ENCODE assay signal across 8 cellular contexts in the genomic region with DNA sequence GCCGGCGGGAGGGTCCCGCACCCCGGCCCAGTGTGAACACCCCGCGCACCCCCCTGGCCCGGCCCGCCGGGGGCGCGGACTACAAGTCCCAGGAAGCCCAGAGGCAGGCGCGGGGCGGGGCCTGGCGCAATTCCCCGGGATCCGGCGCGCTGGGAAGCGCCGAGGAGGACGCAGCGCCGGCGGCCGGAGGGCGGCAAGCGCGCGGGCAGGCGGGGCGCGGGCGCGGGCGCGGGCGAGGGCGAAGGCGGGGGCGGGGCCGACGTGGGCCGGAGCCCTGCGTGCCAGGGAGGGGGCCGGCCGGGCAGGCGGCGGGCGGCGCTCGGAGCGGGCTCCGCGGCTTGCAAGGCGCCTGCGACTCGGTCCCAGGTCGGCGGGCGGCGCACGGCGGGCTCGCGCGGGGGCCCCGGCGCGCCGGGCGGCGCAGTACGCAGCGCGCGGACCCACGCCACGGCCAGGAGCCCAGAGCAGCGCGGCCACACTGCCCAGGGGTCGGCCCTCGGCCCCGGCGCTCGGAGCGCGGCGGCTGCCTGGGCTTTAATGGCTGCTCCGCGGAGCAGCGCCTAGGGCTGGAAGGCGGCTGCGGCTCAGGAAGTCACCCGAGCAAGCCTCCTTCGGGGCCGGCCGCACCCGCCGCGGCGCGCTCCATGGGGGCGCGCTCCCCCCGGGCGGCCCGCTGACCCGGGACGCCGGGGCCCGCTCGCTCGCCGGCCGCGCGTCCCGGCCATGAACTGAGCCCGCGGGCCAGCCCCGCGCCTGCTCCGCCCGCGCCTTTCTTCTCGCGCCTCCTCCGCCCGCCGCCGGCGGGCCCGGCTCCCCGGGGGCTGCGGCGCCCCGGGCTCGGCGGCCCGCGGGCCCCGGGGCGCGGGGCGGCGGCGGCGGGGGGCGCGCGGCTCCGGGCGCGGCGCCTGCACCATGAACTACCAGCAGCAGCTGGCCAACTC. TPM values are rescaled to one million over a fixed set of nuclear protein-coding genes. Genes with fewer than 3 reads are reported as not detected.
DNase-seq lines count a peak whose midpoint lies in the region; TF ChIP-seq lines count a peak whose summit lies in the region.

A gene (plus strand): TSS at position 269 of the 941 bp plus-strand sequence.

- DNase-seq in BJ (ENCODE audit: low read depth) (no peak), GM20000 (ENCODE audit: low spot score) (peak; percentile 62), NCI-H1694 (lab: John Stamatoyannopoulos, UW) (peak; percentile 51), erythroblast (lab: John Stamatoyannopoulos, UW) (peak; percentile 14 to 19), mesenteric fat pad (ENCODE audit: low spot score) (peak; percentile 95)
- no peak for DNase-seq in activated effector memory CD4-positive, alpha-beta T cell treated with anti-CD3 and anti-CD28 coated beads, Interleukin-2, amount 50 U/mL, for 16 hours

- peak within 1 kb of the TSS; percentile 68 for H3K4me3 ChIP-seq in BJ (ENCODE audit: low read depth, low read length)

- H3K27me3 ChIP-seq in BJ (ENCODE audit: control insufficient read depth, insufficient read depth, low read length) = no peaks in the 10 kb centered on the region

- TF ChIP-seq CTCF in BJ (IDR thresholded peaks at IDR 0.05; ENCODE audit: insufficient read depth, low read depth, low read length) (no peak), GM20000 (IDR thresholded peaks at IDR 0.05; ENCODE audit: extremely low read depth, missing control alignments) (no peak), VCaP (conservative IDR thresholded peaks at IDR 0.05) (no peak)

- no peaks in the 10 kb centered on the region; the same call in 1 of the 2 replicates for H3K36me3 ChIP-seq in BJ (ENCODE audit: control insufficient read depth, insufficient read depth, low read length)

- H3K27ac ChIP-seq in VCaP (peak within 1 kb of the TSS; percentile 87), temporal lobe (ENCODE audit: low read depth, low read length) (peak within 1 kb of the TSS; percentile 45)

- CTCF ChIA-PET in BJ (lab: Yijun Ruan, JAX) = interaction anchor here (1.5 kb wide), 1 partner anchor 252 kb away, joined by 4 read pairs; no protein-coding TSS in a partner anchor

- POLR2A ChIA-PET in BJ (lab: Charles Lee) = interaction anchor here (0.6 kb wide), 1 partner anchor 8 kb away, joined by 3 read pairs; no protein-coding TSS in a partner anchor

- TF ChIP-seq POLR2A in erythroblast (IDR thresholded peaks at IDR 0.05; ENCODE audit: low read length) = no peak

RNA-seq across cellular contexts. Expression of the gene that starts here (rescaled TPM):
- polyA plus RNA-seq in BJ (2011; rRNA removed) = 11.0 and 14.9 TPM in 2 replicates
- polyA minus RNA-seq in BJ (2011; rRNA and poly(A)+ RNA removed) = 22.9 and 25.5 TPM in 2 replicates
- 26.5 TPM for total RNA-seq in mesenteric fat pad
- 35.2 TPM for total RNA-seq in temporal lobe

Comparison
In these comparisons a context has a peak if more than half of its experiments do, and no peak if none do; other contexts are left out.
1. DNase-seq: peak in GM20000 (single experiment), NCI-H1694 (single experiment), erythroblast (2 of 2) and mesenteric fat pad (single experiment); none in BJ (single experiment) and activated effector memory CD4-positive, alpha-beta T cell treated with anti-CD3 and anti-CD28 coated beads, Interleukin-2, amount 50 U/mL, for 16 hours (single experiment).